13 cellular contexts compared by ENCODE assay signal in the genomic region with DNA sequence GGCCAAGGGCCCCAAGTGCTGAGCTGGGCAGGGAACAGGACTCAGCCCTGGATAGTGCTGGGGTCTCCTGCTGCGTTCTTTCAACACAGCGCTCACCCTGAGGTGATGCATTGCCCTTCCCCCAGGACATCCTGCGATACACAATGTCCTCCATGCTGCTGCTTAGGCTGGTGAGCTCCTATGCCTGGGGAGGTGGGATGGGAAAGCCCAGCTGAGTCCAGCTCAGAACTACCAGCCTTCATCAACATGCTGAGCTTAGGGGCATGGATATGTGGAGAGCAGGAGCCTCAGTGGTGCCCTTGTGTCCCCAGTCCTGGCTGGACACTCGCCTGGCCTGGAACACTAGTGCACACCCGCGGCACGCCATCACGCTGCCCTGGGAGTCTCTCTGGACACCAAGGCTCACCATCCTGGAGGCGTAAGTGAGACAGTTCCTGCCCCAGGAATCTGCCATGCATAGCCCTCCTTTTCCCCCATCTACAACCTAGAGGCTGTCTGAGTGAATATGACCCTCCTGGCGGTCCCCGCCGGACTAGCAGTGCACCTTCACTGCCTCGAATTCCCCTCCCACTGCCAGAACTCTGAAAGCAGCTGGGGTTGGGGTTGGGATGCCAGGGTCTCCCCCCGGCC. TPM values are rescaled to one million over a fixed set of nuclear protein-coding genes. Genes with fewer than 3 reads are reported as not detected.
DNase-seq lines count a peak whose midpoint lies in the region; ATAC-seq, FAIRE-seq and TF ChIP-seq lines count a peak whose summit lies in the region.
"Had no signal": no experiment of that assay in that cellular context is flagged by ENCODE, and none has a peak within 500 bp of the region (broad histone marks: within the 10 kb centered on the region; RNA-seq: fewer than 3 reads in every experiment).

No MANE protein-coding gene starts in this region.

- no peak overlapping the region for H2BK5ac ChIP-seq in neuronal stem cell (ENCODE audit: low read length)

- no peak overlapping the region for H4K8ac ChIP-seq in neuronal stem cell (ENCODE audit: low read depth, low read length)

- H3K36me3 ChIP-seq in neuronal stem cell (replicated peaks in 1 of 2; ENCODE audit: control insufficient read depth in 2 of 2, insufficient read depth in 2 of 2, low read length in 2 of 2) = peaks cover 13 to 28% of the 10 kb centered on the region in 2 donors

- no peak overlapping the region for H3K4ac ChIP-seq in neuronal stem cell (ENCODE audit: low read length)

- intact Hi-C loops in activated CD8-positive, alpha-beta T cell treated with anti-CD3 and anti-CD28 coated beads for 36 hours (cut with micrococcal nuclease) = no loop called here

- peak overlapping the region; percentile 46 for H3K9ac ChIP-seq in neuronal stem cell (ENCODE audit: low read depth, low read length, poor library complexity)

- ATAC-seq in activated CD8-positive, alpha-beta T cell treated with anti-CD3 and anti-CD28 coated beads for 36 hours = peak; percentile 17
- ATAC-seq in activated CD8-positive, alpha-beta T cell treated with anti-CD3 and anti-CD28 coated beads, Interleukin-2, amount 10 ng/mL, durations not matched to agents 7 days and 5 days = no peak
- ATAC-seq: left lung had no signal

- no peak for FAIRE-seq in H54 (lab: Jason Lieb, UNC)

- peaks cover 17 to 22% of the 10 kb centered on the region in 2 donors for H3K4me1 ChIP-seq in neuronal stem cell (ENCODE audit: control insufficient read depth in 2 of 2, insufficient read depth in 1 of 2, low read depth in 1 of 2, low read length in 2 of 2)

- H3K4me3 ChIP-seq in choroid plexus epithelial cell (ENCODE audit: low read depth, low read length) = no peak overlapping the region
- H3K4me3 ChIP-seq in neuronal stem cell (ENCODE audit: low read length in 2 of 2) = peak overlapping the region in 1 of 2 donors; percentile 39
- H3K4me3 ChIP-seq: left lung had no signal

- peaks cover 0 to 5% of the 10 kb centered on the region in 2 donors for H3K9me3 ChIP-seq in neuronal stem cell (replicated peaks in 1 of 2; ENCODE audit: control insufficient read depth in 2 of 2, insufficient read depth in 1 of 2, low read depth in 1 of 2, low read length in 2 of 2)
- H3K9me3 ChIP-seq: left lung had no signal

- peak; percentile 27 for DNase-seq in activated CD8-positive, alpha-beta T cell treated with anti-CD3 and anti-CD28 coated beads for 36 hours
- DNase-seq in activated CD8-positive, alpha-beta T cell treated with anti-CD3 and anti-CD28 coated beads, Interleukin-2, amount 10 ng/mL, durations not matched to agents 7 days and 5 days = no peak
- DNase-seq in HuH-7 (ENCODE audit: low spot score) (peak; percentile 36), choroid plexus epithelial cell (ENCODE audit: low read depth) (peak; percentile 32), neuronal stem cell (ENCODE audit: low spot score) (no peak), NCI-H1436 (lab: John Stamatoyannopoulos, UW) (no peak), H54 (ENCODE audit: insufficient read length, low spot score) (no peak), ACHN (no peak)
- DNase-seq: CD8-positive, alpha-beta memory T cell; effector memory CD8-positive, alpha-beta T cell; left lung had no signal

- H3K79me1 ChIP-seq in neuronal stem cell (ENCODE audit: low read depth, low read length) = no peaks in the 10 kb centered on the region

- POLR2A ChIA-PET in activated CD8-positive, alpha-beta T cell treated with anti-CD3 and anti-CD28 coated beads for 36 hours (lab: Charles Lee) = interaction anchor here (0.5 to 2.9 kb wide), 12 partner anchors 8 to 294 kb away, joined by 3 to 10 read pairs (median 4); partner anchors contain the start of genes EXOC7, PRPSAP1, SRP68 and TRIM65
- POLR2A ChIA-PET in activated CD8-positive, alpha-beta T cell treated with anti-CD3 and anti-CD28 coated beads, Interleukin-2, amount 10 ng/mL, durations not matched to agents 7 days and 5 days (lab: Charles Lee) = interaction anchor here (0.8 to 2.1 kb wide), 5 partner anchors 10 to 65 kb away, joined by 3 to 8 read pairs (median 5); partner anchors contain the start of gene EXOC7

- H2BK15ac ChIP-seq in neuronal stem cell (ENCODE audit: low read length) = no peak overlapping the region

- peak overlapping the region; percentile 38 for H3K4me2 ChIP-seq in neuronal stem cell (ENCODE audit: insufficient read depth, low read length, poor library complexity, severe bottlenecking)

- no peak overlapping the region for H3K27ac ChIP-seq in neuronal stem cell (replicated peaks; ENCODE audit: low read length)
- H3K27ac ChIP-seq: left lung had no signal

- H3K4me3 Mint-ChIP-seq in activated CD8-positive, alpha-beta T cell treated with anti-CD3 and anti-CD28 coated beads for 36 hours = no peak overlapping the region
- no peak overlapping the region for H3K4me3 Mint-ChIP-seq in activated CD8-positive, alpha-beta T cell treated with anti-CD3 and anti-CD28 coated beads, Interleukin-2, amount 10 ng/mL, durations not matched to agents 7 days and 5 days
- H3K4me3 Mint-ChIP-seq: activated naive CD4-positive, alpha-beta T cell treated with anti-CD3 and anti-CD28 coated beads, Interleukin-2, amount 50 U/mL, for 24 hours had no signal

- H4K91ac ChIP-seq in neuronal stem cell (ENCODE audit: low read depth, low read length, poor library complexity) = no peak overlapping the region

- H3K14ac ChIP-seq in neuronal stem cell (ENCODE audit: low read length) = peak overlapping the region; percentile 28

- H3K27me3 ChIP-seq in neuronal stem cell (ENCODE audit: control insufficient read depth in 3 of 3, insufficient read depth in 3 of 3, low read depth in 1 of 3, low read length in 3 of 3) = peaks cover 25 to 54% (median 30%) of the 10 kb centered on the region in 3 experiments

- H2AFZ ChIP-seq in neuronal stem cell (ENCODE audit: low read length) = no peak overlapping the region

- H3K4me1 Mint-ChIP-seq in activated CD8-positive, alpha-beta T cell treated with anti-CD3 and anti-CD28 coated beads for 36 hours (ENCODE audit: low read depth) = peaks cover 41% of the 10 kb centered on the region
- peaks cover 28% of the 10 kb centered on the region for H3K4me1 Mint-ChIP-seq in activated CD8-positive, alpha-beta T cell treated with anti-CD3 and anti-CD28 coated beads, Interleukin-2, amount 10 ng/mL, durations not matched to agents 7 days and 5 days (ENCODE audit: low read depth)

- H2BK12ac ChIP-seq in neuronal stem cell (ENCODE audit: low read length) = no peak overlapping the region

- no peaks in the 10 kb centered on the region for H3K9me3 Mint-ChIP-seq in activated CD8-positive, alpha-beta T cell treated with anti-CD3 and anti-CD28 coated beads for 36 hours
- no peaks in the 10 kb centered on the region for H3K9me3 Mint-ChIP-seq in activated CD8-positive, alpha-beta T cell treated with anti-CD3 and anti-CD28 coated beads, Interleukin-2, amount 10 ng/mL, durations not matched to agents 7 days and 5 days (ENCODE audit: insufficient read depth)
- H3K9me3 Mint-ChIP-seq: activated naive CD4-positive, alpha-beta T cell treated with anti-CD3 and anti-CD28 coated beads, Interleukin-2, amount 50 U/mL, for 24 hours; CD8-positive, alpha-beta memory T cell; effector memory CD8-positive, alpha-beta T cell had no signal

- H2BK120ac ChIP-seq in neuronal stem cell (ENCODE audit: low read depth, low read length) = no peak overlapping the region

- peaks cover 5% of the 10 kb centered on the region for H3K36me3 Mint-ChIP-seq in activated CD8-positive, alpha-beta T cell treated with anti-CD3 and anti-CD28 coated beads for 36 hours (ENCODE audit: low read depth)
- peaks cover 14% of the 10 kb centered on the region for H3K36me3 Mint-ChIP-seq in activated CD8-positive, alpha-beta T cell treated with anti-CD3 and anti-CD28 coated beads, Interleukin-2, amount 10 ng/mL, durations not matched to agents 7 days and 5 days (ENCODE audit: low read depth)

- no CpG with 5 or more reads among the region's 14 CpGs for WGBS in neuronal stem cell (ENCODE audit: extremely low coverage in 2 of 2, insufficient read length in 2 of 2, insufficient replicate concordance in 1 of 2), 2 donors

- TF ChIP-seq CTCF in activated CD8-positive, alpha-beta T cell treated with anti-CD3 and anti-CD28 coated beads for 36 hours (IDR thresholded peaks at IDR 0.05) = no peak
- peak; percentile 28 for TF ChIP-seq CTCF in choroid plexus epithelial cell (conservative IDR thresholded peaks at IDR 0.05; ENCODE audit: low read depth, low read length)

- H2AK5ac ChIP-seq in neuronal stem cell (ENCODE audit: low read depth, low read length) = no peak overlapping the region

- TF ChIP-seq POLR2A in H54 (IDR thresholded peaks at IDR 0.05; ENCODE audit: low read depth, low read length) = no peak

- in situ Hi-C loops in ACHN (cut with HindIII; ENCODE audit: low pct_ligation_motif_present, low pct_unique_long_range_greater_than_20kb, low sequenced_read_pairs) = no loop called here

- peaks cover 40% of the 10 kb centered on the region for H3K27me3 Mint-ChIP-seq in activated CD8-positive, alpha-beta T cell treated with anti-CD3 and anti-CD28 coated beads for 36 hours
- H3K27me3 Mint-ChIP-seq in activated CD8-positive, alpha-beta T cell treated with anti-CD3 and anti-CD28 coated beads, Interleukin-2, amount 10 ng/mL, durations not matched to agents 7 days and 5 days (ENCODE audit: low read depth) = peaks cover 46% of the 10 kb centered on the region

- H3K18ac ChIP-seq in neuronal stem cell (ENCODE audit: low read length) = peak overlapping the region; percentile 39

- CTCF ChIA-PET in activated CD8-positive, alpha-beta T cell treated with anti-CD3 and anti-CD28 coated beads for 36 hours (lab: Charles Lee) = interaction anchor here (0.8 to 2.0 kb wide), 4 partner anchors 14 to 194 kb away, joined by 3 to 12 read pairs (median 4); no protein-coding TSS in a partner anchor
- CTCF ChIA-PET in activated CD8-positive, alpha-beta T cell treated with anti-CD3 and anti-CD28 coated beads, Interleukin-2, amount 10 ng/mL, durations not matched to agents 7 days and 5 days (lab: Charles Lee) = interaction anchor here (1.0 to 1.5 kb wide), 5 partner anchors 8 to 200 kb away, joined by 3 to 7 read pairs (median 5); no protein-coding TSS in a partner anchor

- H3K27ac Mint-ChIP-seq in activated CD8-positive, alpha-beta T cell treated with anti-CD3 and anti-CD28 coated beads for 36 hours = no peak overlapping the region
- H3K27ac Mint-ChIP-seq in activated CD8-positive, alpha-beta T cell treated with anti-CD3 and anti-CD28 coated beads, Interleukin-2, amount 10 ng/mL, durations not matched to agents 7 days and 5 days = no peak overlapping the region
- H3K27ac Mint-ChIP-seq: activated naive CD4-positive, alpha-beta T cell treated with anti-CD3 and anti-CD28 coated beads, Interleukin-2, amount 50 U/mL, for 24 hours had no signal

- H3K23ac ChIP-seq in neuronal stem cell (ENCODE audit: low read depth, low read length, poor library complexity) = peak overlapping the region; percentile 86

RNA-seq across cellular contexts. Expression of gene ZACN, which starts 0.7 kb away (rescaled TPM):
- 1 to 10 TPM; 2.3 to 3.0 TPM for total RNA-seq in activated CD8-positive, alpha-beta T cell treated with anti-CD3 and anti-CD28 coated beads for 36 hours
- total RNA-seq in activated CD8-positive, alpha-beta T cell treated with anti-CD3 and anti-CD28 coated beads, Interleukin-2, amount 10 ng/mL, durations not matched to agents 7 days and 5 days = under 1 TPM; 0.18 to 0.34 TPM
- not detected for polyA plus RNA-seq in neuronal stem cell (2013, experiment 1 of 2)
- polyA plus RNA-seq in neuronal stem cell (2013, experiment 2 of 2) = not detected
- total RNA-seq: skeletal muscle tissue had no signal

RNA-seq across cellular contexts. Expression of gene GALR2, which starts 5.1 kb away (rescaled TPM):
- 1 to 10 TPM; 1.6 to 2.1 TPM for total RNA-seq in activated CD8-positive, alpha-beta T cell treated with anti-CD3 and anti-CD28 coated beads for 36 hours
- under 1 TPM in 1 of 2 experiments, not detected in 1; 0.18 TPM for total RNA-seq in activated CD8-positive, alpha-beta T cell treated with anti-CD3 and anti-CD28 coated beads, Interleukin-2, amount 10 ng/mL, durations not matched to agents 7 days and 5 days
- polyA plus RNA-seq in neuronal stem cell (2013, experiment 1 of 2) = not detected
- polyA plus RNA-seq in neuronal stem cell (2013, experiment 2 of 2) = 0.03 TPM
- total RNA-seq: skeletal muscle tissue had no signal
- polyA plus RNA-seq: CD8-positive, alpha-beta memory T cell had no signal

RNA-seq across cellular contexts. Expression of gene SRP68, which starts 7.4 kb away (rescaled TPM):
- total RNA-seq in activated CD8-positive, alpha-beta T cell treated with anti-CD3 and anti-CD28 coated beads for 36 hours = 100 to 1,000 TPM; 132 to 135 TPM
- 10 to 100 TPM; 85.1 to 86.0 TPM for total RNA-seq in activated CD8-positive, alpha-beta T cell treated with anti-CD3 and anti-CD28 coated beads, Interleukin-2, amount 10 ng/mL, durations not matched to agents 7 days and 5 days
- 51.0 TPM for polyA plus RNA-seq in neuronal stem cell (2013, experiment 1 of 2)
- 51.5 TPM for polyA plus RNA-seq in neuronal stem cell (2013, experiment 2 of 2)

RNA-seq across cellular contexts. Expression of gene EXOC7, which starts 23.9 kb away (rescaled TPM):
- total RNA-seq in activated CD8-positive, alpha-beta T cell treated with anti-CD3 and anti-CD28 coated beads for 36 hours = 10 to 100 TPM; 53.5 to 64.9 TPM
- 100 to 1,000 TPM; 126 to 129 TPM for total RNA-seq in activated CD8-positive, alpha-beta T cell treated with anti-CD3 and anti-CD28 coated beads, Interleukin-2, amount 10 ng/mL, durations not matched to agents 7 days and 5 days
- 50.4 TPM for polyA plus RNA-seq in neuronal stem cell (2013, experiment 1 of 2)
- polyA plus RNA-seq in neuronal stem cell (2013, experiment 2 of 2) = 47.0 TPM

RNA-seq across cellular contexts. Expression of gene EVPL, which starts 52.6 kb away (rescaled TPM):
- total RNA-seq in activated CD8-positive, alpha-beta T cell treated with anti-CD3 and anti-CD28 coated beads for 36 hours = under 1 TPM; 0.16 to 0.34 TPM
- total RNA-seq in activated CD8-positive, alpha-beta T cell treated with anti-CD3 and anti-CD28 coated beads, Interleukin-2, amount 10 ng/mL, durations not matched to agents 7 days and 5 days = under 1 TPM; 0.34 to 0.47 TPM
- polyA plus RNA-seq in neuronal stem cell (2013, experiment 1 of 2) = not detected
- not detected for polyA plus RNA-seq in neuronal stem cell (2013, experiment 2 of 2)
- polyA plus RNA-seq: CD8-positive, alpha-beta memory T cell had no signal

Comparison
In these comparisons a context has a peak if more than half of its experiments do, and no peak if none do; other contexts are left out.
1. DNase-seq: peak in activated CD8-positive, alpha-beta T cell treated with anti-CD3 and anti-CD28 coated beads for 36 hours (single experiment), HuH-7 (single experiment) and choroid plexus epithelial cell (single experiment); none in activated CD8-positive, alpha-beta T cell treated with anti-CD3 and anti-CD28 coated beads, Interleukin-2, amount 10 ng/mL, durations not matched to agents 7 days and 5 days (single experiment), neuronal stem cell (single experiment), NCI-H1436 (single experiment), H54 (single experiment) and ACHN (single experiment).